24 cellular contexts compared by ENCODE assay signal in genomic region chr20:52209154-52209571, GRCh38. TPM values are rescaled to one million over a fixed set of nuclear protein-coding genes. Genes with fewer than 3 reads are reported as not detected.
DNase-seq lines count a peak whose midpoint lies in the region; ATAC-seq, FAIRE-seq and TF ChIP-seq lines count a peak whose summit lies in the region.
"Had no signal": no experiment of that assay in that cellular context is flagged by ENCODE, and none has a peak within 500 bp of the region (broad histone marks: within the 10 kb centered on the region; RNA-seq: fewer than 3 reads in every experiment).

No MANE protein-coding gene starts in this region.

- peaks cover 9% of the 10 kb centered on the region for H3K9me3 Mint-ChIP-seq in osteocyte (ENCODE audit: unreplicated experiment)

- TF ChIP-seq CTCF in RWPE2 (IDR thresholded peaks at IDR 0.05; ENCODE audit: poor library complexity, severe bottlenecking) (no peak), osteocyte (IDR thresholded peaks at IDR 0.05) (no peak)

- no peaks in the 10 kb centered on the region for H3K27me3 ChIP-seq in RWPE2 (ENCODE audit: insufficient read depth, poor library complexity, severe bottlenecking)

- no peaks in the 10 kb centered on the region for H3K4me1 Mint-ChIP-seq in osteocyte (ENCODE audit: unreplicated experiment)
- H3K4me1 Mint-ChIP-seq: CD4-positive, alpha-beta memory T cell; T-helper 17 cell had no signal

- peaks cover 44% of the 10 kb centered on the region for H3K27me3 Mint-ChIP-seq in osteocyte (ENCODE audit: unreplicated experiment)

- no peaks in the 10 kb centered on the region for H3K36me3 ChIP-seq in RWPE2 (ENCODE audit: low read depth)

- H3K27ac Mint-ChIP-seq in osteocyte (ENCODE audit: unreplicated experiment): no peak overlapping the region
- H3K27ac Mint-ChIP-seq: CD4-positive, alpha-beta memory T cell; T-helper 17 cell had no signal

- no peaks in the 10 kb centered on the region for H3K36me3 Mint-ChIP-seq in osteocyte (ENCODE audit: unreplicated experiment)

- H3K4me1 ChIP-seq in RWPE2 (ENCODE audit: insufficient read depth, poor library complexity, severe bottlenecking): no peaks in the 10 kb centered on the region

- peak; percentile 26 for FAIRE-seq in HTR-8/SVneo (lab: Jason Lieb, UNC)
- FAIRE-seq: A204.1, GM12892, GM18507, H54, HepG2 had no signal

- no peak overlapping the region for H3K27ac ChIP-seq in RWPE2 (ENCODE audit: poor library complexity, severe bottlenecking)
- H3K27ac ChIP-seq: HL-60 had no signal

- peak; percentile 63 for DNase-seq in ELF-1 (ENCODE audit: low read depth, low spot score)
- DNase-seq in HTR-8/SVneo (ENCODE audit: insufficient read length, low spot score): no peak
- no peak for DNase-seq in RWPE2 (ENCODE audit: low spot score)
- peak; percentile 60 for DNase-seq in iPS DF 19.7 (ENCODE audit: low read depth, low spot score)
- DNase-seq in SHP77 treated with DMSO at 0.1 percent for 48 hours (lab: John Stamatoyannopoulos, UW): no peak
- no peak for DNase-seq in HT-29 (ENCODE audit: low spot score)
- no peak for DNase-seq in osteocyte (ENCODE audit: extremely low spot score, unreplicated experiment)
- DNase-seq: CD4-positive, alpha-beta memory T cell; DMS153; KG1; NCI-H1417; NCI-H187; NCI-H2171; NCI-H82; PC-3; RPMI8226; T-helper 17 cell had no signal

- H3K9me3 ChIP-seq in RWPE2 (ENCODE audit: severe bottlenecking): no peaks in the 10 kb centered on the region

- no peak overlapping the region for H3K4me3 ChIP-seq in RWPE2 (ENCODE audit: severe bottlenecking)

- H3K4me3 Mint-ChIP-seq in osteocyte (ENCODE audit: unreplicated experiment): no peak overlapping the region
- H3K4me3 Mint-ChIP-seq: CD4-positive, alpha-beta memory T cell; T-helper 17 cell had no signal

- ATAC-seq in RWPE2 (ENCODE audit: low read depth) (peak; percentile 13; the same call in 1 of the 3 replicates), HG02938 (IDR thresholded peaks at IDR 0.05; ENCODE audit: unreplicated experiment) (no peak)
- ATAC-seq: HepG2, PC-3, T-helper 17 cell had no signal

RNA-seq across cellular contexts. Expression of gene ZFP64, which starts 17.6 kb away (rescaled TPM):
- 16.5 and 22.2 TPM in 2 replicates for total RNA-seq in HT-29 (2014; rRNA removed; shearing (Covaris generic))
- total RNA-seq in osteocyte: 18.5 and 21.0 TPM in 2 replicates

Comparison
In these comparisons a context has a peak if more than half of its experiments do, and no peak if none do; other contexts are left out.
1. DNase-seq: peak in ELF-1 (single experiment) and iPS DF 19.7 (single experiment); none in HTR-8/SVneo (single experiment), RWPE2 (single experiment), SHP77 treated with DMSO at 0.1 percent for 48 hours (single experiment), HT-29 (single experiment) and osteocyte (single experiment).